ENCODE assay signal across 31 cellular contexts in genomic region chr5:150134198-150134588, GRCh38. TPM values are rescaled to one million over a fixed set of nuclear protein-coding genes. Genes with fewer than 3 reads are reported as not detected.
A peak's percentile ranks its signal among the peaks of the same experiment; 100 is the strongest.
DNase-seq lines count a peak whose midpoint lies in the region; ATAC-seq and TF ChIP-seq lines count a peak whose summit lies in the region.
"Had no signal": no experiment of that assay in that cellular context is flagged by ENCODE, and none has a peak within 500 bp of the region (broad histone marks: within the 10 kb centered on the region; RNA-seq: fewer than 3 reads in every experiment).

No MANE protein-coding gene starts in this region.

- H3K9me3 Mint-ChIP-seq in endothelial cell (ENCODE audit: unreplicated experiment) (no peaks in the 10 kb centered on the region), neural progenitor cell (no peaks in the 10 kb centered on the region)
- H3K9me3 Mint-ChIP-seq in stimulated activated naive B cell treated with anti-CD40 and anti-IgM and Interleukin-4, amounts not matched to agents 10 μg/mL and 1 μg/mL and 100 μg/mL, for 72 hours: no peaks in the 10 kb centered on the region
- H3K9me3 Mint-ChIP-seq in activated naive CD4-positive, alpha-beta T cell treated with anti-CD3 and anti-CD28 coated beads, Interleukin-2, amount 50 U/mL, for 72 hours: no peaks in the 10 kb centered on the region
- H3K9me3 Mint-ChIP-seq: activated T-cell treated with anti-CD3 and anti-CD28 coated beads, Interleukin-2, amount 50 U/mL, for 4 hours; H9; mesothelial cell of epicardium had no signal

- peaks cover 6% of the 10 kb centered on the region for H3K36me3 Mint-ChIP-seq in endothelial cell (ENCODE audit: low read depth, unreplicated experiment)
- H3K36me3 Mint-ChIP-seq in neural progenitor cell: no peaks in the 10 kb centered on the region
- peaks cover 0 to 2% of the 10 kb centered on the region in 2 donors for H3K36me3 Mint-ChIP-seq in stimulated activated naive B cell treated with anti-CD40 and anti-IgM and Interleukin-4, amounts not matched to agents 10 μg/mL and 1 μg/mL and 100 μg/mL, for 72 hours
- H3K36me3 Mint-ChIP-seq in activated naive CD4-positive, alpha-beta T cell treated with anti-CD3 and anti-CD28 coated beads, Interleukin-2, amount 50 U/mL, for 72 hours: no peaks in the 10 kb centered on the region
- H3K36me3 Mint-ChIP-seq: CD4-positive, CD25-positive, alpha-beta regulatory T cell had no signal

- H3K27ac Mint-ChIP-seq in endothelial cell (ENCODE audit: unreplicated experiment) (no peak overlapping the region), neural progenitor cell (no peak overlapping the region)
- H3K27ac Mint-ChIP-seq in stimulated activated naive B cell treated with anti-CD40 and anti-IgM and Interleukin-4, amounts not matched to agents 10 μg/mL and 1 μg/mL and 100 μg/mL, for 72 hours: no peak overlapping the region
- H3K27ac Mint-ChIP-seq in activated naive CD4-positive, alpha-beta T cell treated with anti-CD3 and anti-CD28 coated beads, Interleukin-2, amount 50 U/mL, for 72 hours: no peak overlapping the region
- H3K27ac Mint-ChIP-seq: activated CD8-positive, alpha-beta memory T cell treated with anti-CD3 and anti-CD28 coated beads, Interleukin-2, amount 10 ng/mL, durations not matched to agents 7 days and 5 days; H9; mesothelial cell of epicardium had no signal

- POLR2A ChIA-PET in GM10248 (lab: Yijun Ruan, JAX): no interaction called here

- no peak overlapping the region for H2AFZ ChIP-seq in neural progenitor cell (replicated peaks)

- CTCF ChIA-PET in GM10248 (lab: Yijun Ruan, JAX): interaction anchor here (1.3 to 3.0 kb wide), 3 partner anchors 9 to 84 kb away, joined by 3 to 11 read pairs (median 5); no protein-coding TSS in a partner anchor

- no peaks in the 10 kb centered on the region for H4K20me1 ChIP-seq in neural progenitor cell (ENCODE audit: low read depth)

- TF ChIP-seq CTCF in heart right ventricle (IDR thresholded peaks at IDR 0.05) (no peak), endothelial cell (IDR thresholded peaks at IDR 0.05; ENCODE audit: unreplicated experiment) (no peak), neural progenitor cell (IDR thresholded peaks at IDR 0.05) (no peak), GM10248 (IDR thresholded peaks at IDR 0.05; ENCODE audit: control extremely low read depth, extremely low read depth, low read depth, missing control alignments) (no peak)

- no peaks in the 10 kb centered on the region for H3K79me2 ChIP-seq in neural progenitor cell (ENCODE audit: low read depth)

- H3K4me3 Mint-ChIP-seq in endothelial cell (ENCODE audit: unreplicated experiment) (peak overlapping the region; percentile 43), neural progenitor cell (no peak overlapping the region)
- H3K4me3 Mint-ChIP-seq in stimulated activated naive B cell treated with anti-CD40 and anti-IgM and Interleukin-4, amounts not matched to agents 10 μg/mL and 1 μg/mL and 100 μg/mL, for 72 hours: no peak overlapping the region
- H3K4me3 Mint-ChIP-seq: activated CD8-positive, alpha-beta memory T cell treated with anti-CD3 and anti-CD28 coated beads, Interleukin-2, amount 10 ng/mL, durations not matched to agents 7 days and 5 days; activated T-cell treated with anti-CD3 and anti-CD28 coated beads, Interleukin-2, amount 50 U/mL, for 4 hours; CD4-positive, CD25-positive, alpha-beta regulatory T cell; H9; mesothelial cell of epicardium had no signal

- no peak overlapping the region for H3K9ac ChIP-seq in neural progenitor cell

- intact Hi-C loops in heart right ventricle (cut with DNase I) (loop anchor here in 6 of 10 donors (5.0 to 10.0 kb wide), 3 partner anchors 83 to 301 kb away; partner anchors contain the start of gene TCOF1 (in 1 of the 6)), Right ventricle myocardium inferior (cut with DNase I) (loop anchor here (5.0 kb wide), 1 partner anchor 303 kb away; no protein-coding TSS in a partner anchor)

- 66 to 76% methylated on average over 7 of the region's 7 CpGs for WGBS in heart right ventricle, 2 donors

- H3K27ac ChIP-seq in heart right ventricle (peak overlapping the region in 7 of 10 donors; percentile 14 to 92 (median 87)), neural progenitor cell (no peak overlapping the region)
- H3K27ac ChIP-seq: prostate gland, right lobe of liver had no signal

- H3K4me3 ChIP-seq in heart right ventricle (no peak overlapping the region), neural progenitor cell (no peak overlapping the region)
- H3K4me3 ChIP-seq: prostate gland, right lobe of liver, transverse colon had no signal

- H3K27me3 ChIP-seq in heart right ventricle: no peaks in the 10 kb centered on the region
- no peaks in the 10 kb centered on the region for H3K27me3 ChIP-seq in neural progenitor cell
- H3K27me3 ChIP-seq: right lobe of liver, transverse colon had no signal

- no peak overlapping the region for H3K4me2 ChIP-seq in neural progenitor cell

- peaks cover 12% of the 10 kb centered on the region for H3F3A ChIP-seq in neural progenitor cell (ENCODE audit: low read depth)

- H3K9me3 ChIP-seq in heart right ventricle (no peaks in the 10 kb centered on the region), neural progenitor cell (ENCODE audit: low read depth) (no peaks in the 10 kb centered on the region)
- H3K9me3 ChIP-seq: prostate gland, right lobe of liver, transverse colon had no signal

- H3K36me3 ChIP-seq in heart right ventricle: peaks cover 0 to 75% (median 0%) of the 10 kb centered on the region in 9 donors
- no peaks in the 10 kb centered on the region for H3K36me3 ChIP-seq in neural progenitor cell
- H3K36me3 ChIP-seq: prostate gland, right lobe of liver, transverse colon had no signal

- H3K4me1 Mint-ChIP-seq in endothelial cell (ENCODE audit: unreplicated experiment) (peaks cover 64% of the 10 kb centered on the region), neural progenitor cell (peaks cover 58% of the 10 kb centered on the region)
- peaks cover 6 to 20% of the 10 kb centered on the region in 2 donors for H3K4me1 Mint-ChIP-seq in stimulated activated naive B cell treated with anti-CD40 and anti-IgM and Interleukin-4, amounts not matched to agents 10 μg/mL and 1 μg/mL and 100 μg/mL, for 72 hours
- H3K4me1 Mint-ChIP-seq: CD4-positive, CD25-positive, alpha-beta regulatory T cell had no signal

- peaks cover 26 to 90% (median 67%) of the 10 kb centered on the region in 9 donors for H3K4me1 ChIP-seq in heart right ventricle
- peaks cover 51% of the 10 kb centered on the region for H3K4me1 ChIP-seq in neural progenitor cell

- DNase-seq in heart right ventricle (no peak), Right ventricle myocardium inferior (ENCODE audit: missing footprints) (no peak), endothelial cell (ENCODE audit: low spot score) (no peak), neural progenitor cell (ENCODE audit: low spot score) (peak; percentile 51), GM10248 (ENCODE audit: extremely low spot score) (no peak), GF-D8 (lab: John Stamatoyannopoulos, UW) (no peak)
- DNase-seq in stimulated activated naive B cell treated with anti-CD40 and anti-IgM and Interleukin-4, amounts not matched to agents 10 μg/mL and 1 μg/mL and 100 μg/mL, for 72 hours: no peak
- DNase-seq in activated naive CD4-positive, alpha-beta T cell treated with anti-CD3 and anti-CD28 coated beads, Interleukin-2, amount 50 U/mL, for 72 hours (ENCODE audit: low spot score in 2 of 2): no peak
- DNase-seq: 8988T; activated CD4-positive, alpha-beta T cell treated with anti-CD3 and anti-CD28 coated beads, Interleukin-2, amount 50 U/mL, for 4 hours; activated CD8-positive, alpha-beta memory T cell treated with anti-CD3 and anti-CD28 coated beads, Interleukin-2, amount 10 ng/mL, durations not matched to agents 7 days and 5 days; activated gamma-delta T cell; activated T-cell treated with anti-CD3 and anti-CD28 coated beads, Interleukin-2, amount 50 U/mL, for 4 hours; CD4-positive, CD25-positive, alpha-beta regulatory T cell; H9; KBM-7; NCI-H1092 treated with DMSO at 0.1 percent for 48 hours; NCI-H2029 treated with DMSO at 0.1 percent for 48 hours; NCI-H526 treated with DMSO at 0.1 percent for 48 hours; SHP77; stimulated activated CD4-positive, alpha-beta T cell treated with anti-CD3 and anti-CD28 coated beads, Interleukin-12 subunit alpha, Interleukin-12 subunit beta, amount 100 ng/mL, for 4 hours; stimulated activated CD4-positive, alpha-beta T cell treated with anti-CD3 and anti-CD28 coated beads, Interleukin-4, amount 100 ng/mL, for 1 hour; T-helper 2 cell; transverse colon had no signal

- ATAC-seq in heart right ventricle (no peak), Right ventricle myocardium inferior (no peak)
- no peak for ATAC-seq in stimulated activated naive B cell treated with anti-CD40 and anti-IgM and Interleukin-4, amounts not matched to agents 10 μg/mL and 1 μg/mL and 100 μg/mL, for 72 hours (replicated peaks)
- ATAC-seq in activated naive CD4-positive, alpha-beta T cell treated with anti-CD3 and anti-CD28 coated beads, Interleukin-2, amount 50 U/mL, for 72 hours: no peak
- ATAC-seq: activated CD4-positive, CD25-positive, alpha-beta regulatory T cell treated with anti-CD3 and anti-CD28 coated beads, Interleukin-2, amount 50 U/mL, for 24 hours; activated CD8-positive, alpha-beta memory T cell treated with anti-CD3 and anti-CD28 coated beads, Interleukin-2, amount 10 ng/mL, durations not matched to agents 7 days and 5 days; activated T-cell treated with anti-CD3 and anti-CD28 coated beads, Interleukin-2, amount 50 U/mL, for 4 hours; right lobe of liver had no signal

- H3K27me3 Mint-ChIP-seq in endothelial cell (ENCODE audit: unreplicated experiment): peaks cover 13% of the 10 kb centered on the region
- H3K27me3 Mint-ChIP-seq in neural progenitor cell (ENCODE audit: insufficient read depth, low read depth): peaks cover 14% of the 10 kb centered on the region
- peaks cover 4% of the 10 kb centered on the region in 2 donors for H3K27me3 Mint-ChIP-seq in stimulated activated naive B cell treated with anti-CD40 and anti-IgM and Interleukin-4, amounts not matched to agents 10 μg/mL and 1 μg/mL and 100 μg/mL, for 72 hours
- H3K27me3 Mint-ChIP-seq: activated CD8-positive, alpha-beta memory T cell treated with anti-CD3 and anti-CD28 coated beads, Interleukin-2, amount 10 ng/mL, durations not matched to agents 7 days and 5 days; CD4-positive, CD25-positive, alpha-beta regulatory T cell had no signal

RNA-seq across cellular contexts. Expression of gene PDGFRB, which starts 21.5 kb away (rescaled TPM):
- 100 to 1,000 TPM in 1 of 10 donors, 10 to 100 TPM in 9; 15.5 to 101 (median 35.9) TPM for total RNA-seq in heart right ventricle
- 10 to 100 TPM; 49.1 to 54.3 TPM for polyA plus RNA-seq in heart right ventricle
- total RNA-seq in Right ventricle myocardium inferior: 57.2 TPM
- 23.7 TPM for total RNA-seq in endothelial cell (ENCODE audit: unreplicated experiment)
- total RNA-seq in neural progenitor cell (ENCODE audit: low replicate concordance): 8.9 and 16.6 TPM in 2 replicates
- under 1 TPM; 0.64 to 0.89 TPM for total RNA-seq in activated naive CD4-positive, alpha-beta T cell treated with anti-CD3 and anti-CD28 coated beads, Interleukin-2, amount 50 U/mL, for 72 hours
- total RNA-seq: CD4-positive, CD25-positive, alpha-beta regulatory T cell had no signal

RNA-seq across cellular contexts. Expression of gene CDX1, which starts 32.4 kb away (rescaled TPM):
- total RNA-seq in heart right ventricle (under 1 TPM in 1 of 10 donors, not detected in 9; 0.32 TPM), Right ventricle myocardium inferior (not detected), endothelial cell (ENCODE audit: unreplicated experiment) (0.59 TPM), neural progenitor cell (ENCODE audit: low replicate concordance) (not detected in 2 replicates)
- polyA plus RNA-seq in heart right ventricle: under 1 TPM in 1 of 2 donors, not detected in 1; 0.13 TPM
- total RNA-seq in activated naive CD4-positive, alpha-beta T cell treated with anti-CD3 and anti-CD28 coated beads, Interleukin-2, amount 50 U/mL, for 72 hours: not detected
- total RNA-seq: activated CD8-positive, alpha-beta memory T cell treated with anti-CD3 and anti-CD28 coated beads, Interleukin-2, amount 10 ng/mL, durations not matched to agents 7 days and 5 days; CD4-positive, CD25-positive, alpha-beta regulatory T cell; dermis microvascular lymphatic vessel endothelial cell; liver; M059J; right lobe of liver had no signal
- polyA plus RNA-seq: CD4-positive, CD25-positive, alpha-beta regulatory T cell; liver had no signal

RNA-seq across cellular contexts. Expression of gene CSF1R, which starts 47.8 kb away (rescaled TPM):
- 10 to 100 TPM in 7 of 10 donors, 1 to 10 TPM in 3; 6.8 to 83.9 (median 11.2) TPM for total RNA-seq in heart right ventricle
- 1 to 10 TPM; 4.8 to 6.4 TPM for polyA plus RNA-seq in heart right ventricle
- total RNA-seq in Right ventricle myocardium inferior: 21.9 TPM
- 2.7 TPM for total RNA-seq in endothelial cell (ENCODE audit: unreplicated experiment)
- total RNA-seq in neural progenitor cell (ENCODE audit: low replicate concordance): not detected in 2 replicates
- total RNA-seq in activated naive CD4-positive, alpha-beta T cell treated with anti-CD3 and anti-CD28 coated beads, Interleukin-2, amount 50 U/mL, for 72 hours: 1 to 10 TPM in 1 of 2 donors, not detected in 1; 5.2 TPM
- total RNA-seq: CD4-positive, CD25-positive, alpha-beta regulatory T cell; dermis microvascular lymphatic vessel endothelial cell had no signal

RNA-seq across cellular contexts. Expression of gene SLC6A7, which starts 55.7 kb away (rescaled TPM):
- total RNA-seq in heart right ventricle (not detected), Right ventricle myocardium inferior (not detected), endothelial cell (ENCODE audit: unreplicated experiment) (not detected), neural progenitor cell (ENCODE audit: low replicate concordance) (not detected in 2 replicates)
- not detected for polyA plus RNA-seq in heart right ventricle
- not detected for total RNA-seq in activated naive CD4-positive, alpha-beta T cell treated with anti-CD3 and anti-CD28 coated beads, Interleukin-2, amount 50 U/mL, for 72 hours
- total RNA-seq: activated CD8-positive, alpha-beta memory T cell treated with anti-CD3 and anti-CD28 coated beads, Interleukin-2, amount 10 ng/mL, durations not matched to agents 7 days and 5 days; activated T-cell treated with anti-CD3 and anti-CD28 coated beads, Interleukin-2, amount 50 U/mL, for 4 hours; CD4-positive, CD25-positive, alpha-beta regulatory T cell; dermis microvascular lymphatic vessel endothelial cell; H9; liver; M059J; mesothelial cell of epicardium; prostate gland; right lobe of liver had no signal
- polyA plus RNA-seq: CD4-positive, CD25-positive, alpha-beta regulatory T cell; liver had no signal
